Comparison of ENCODE assay signal across 8 cellular contexts in the genomic region with DNA sequence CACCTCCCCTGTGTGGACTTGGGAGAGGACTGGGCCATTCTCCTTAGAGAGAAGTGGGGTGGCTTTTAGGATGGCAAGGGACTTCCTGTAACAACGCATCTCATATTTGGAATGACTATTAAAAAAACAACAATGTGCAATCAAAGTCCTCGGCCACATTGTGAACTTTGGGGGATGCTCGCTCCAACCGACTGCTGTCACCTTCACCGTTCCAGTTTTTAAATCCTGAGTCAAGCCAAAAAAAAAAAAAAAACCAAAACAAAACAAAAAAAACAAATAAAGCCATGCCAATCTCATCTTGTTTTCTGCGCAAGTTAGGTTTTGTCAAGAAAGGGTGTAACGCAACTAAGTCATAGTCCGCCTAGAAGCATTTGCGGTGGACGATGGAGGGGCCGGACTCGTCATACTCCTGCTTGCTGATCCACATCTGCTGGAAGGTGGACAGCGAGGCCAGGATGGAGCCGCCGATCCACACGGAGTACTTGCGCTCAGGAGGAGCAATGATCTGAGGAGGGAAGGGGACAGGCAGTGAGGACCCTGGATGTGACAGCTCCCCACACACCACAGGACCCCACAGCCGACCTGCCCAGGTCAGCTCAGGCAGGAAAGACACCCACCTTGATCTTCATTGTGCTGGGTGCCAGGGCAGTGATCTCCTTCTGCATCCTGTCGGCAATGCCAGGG. TPM values are rescaled to one million over a fixed set of nuclear protein-coding genes. Genes with fewer than 3 reads are reported as not detected.
A peak's percentile ranks its signal among the peaks of the same experiment; 100 is the strongest.
DNase-seq lines count a peak whose midpoint lies in the region; ATAC-seq, FAIRE-seq and TF ChIP-seq lines count a peak whose summit lies in the region.
"Not testable (repeated sequence)": the region's sequence is repeated elsewhere in the genome, so short reads cannot be mapped to it uniquely, and the experiment has no call there.

No MANE protein-coding gene starts in this region.

- H3K4me2 ChIP-seq in A549 (peak overlapping the region; percentile 96), OCI-LY7 (ENCODE audit: low read length) (peak overlapping the region; percentile 87), skeletal muscle satellite cell (ENCODE audit: low read length) (peak overlapping the region; percentile 98)

- TF ChIP-seq RAD21 in A549 (conservative IDR thresholded peaks at IDR 0.05 in 1 of 2, IDR thresholded peaks at IDR 0.05 in 1 of 2) = not testable (repeated sequence)

- not testable (repeated sequence) for H3K9me3 ChIP-seq in A549; OCI-LY7 (ENCODE audit: low read length); cardiac muscle cell (ENCODE audit: low read depth); mononuclear cell (ENCODE audit: low read depth, low read length); skeletal muscle satellite cell (replicated peaks; ENCODE audit: low read length)

- not testable (repeated sequence) for TF ChIP-seq CTCF in A549 (IDR thresholded peaks at IDR 0.05); OCI-LY7 (conservative IDR thresholded peaks at IDR 0.05; ENCODE audit: low read length); cardiac muscle cell (IDR thresholded peaks at IDR 0.05; ENCODE audit: low read depth, low read length)

- TF ChIP-seq POLR2A in A549 (IDR thresholded peaks at IDR 0.05; ENCODE audit: low read length) = not testable (repeated sequence)
- peak; percentile 77 for TF ChIP-seq POLR2A in GM12892 (IDR thresholded peaks at IDR 0.05; ENCODE audit: low read depth, low read length)

- intact Hi-C loops in OCI-LY7 (cut with micrococcal nuclease; ENCODE audit: unreplicated experiment) = not testable (repeated sequence)

- TF ChIP-seq EP300 in A549 (IDR thresholded peaks at IDR 0.05) = not testable (repeated sequence)

- H3K9me2 ChIP-seq in OCI-LY7 (ENCODE audit: insufficient read depth, low read length) = not testable (repeated sequence)

- H3K4me1 Mint-ChIP-seq in central memory CD8-positive, alpha-beta T cell = peaks cover 58% of the 10 kb centered on the region

- H3K27ac Mint-ChIP-seq in central memory CD8-positive, alpha-beta T cell (ENCODE audit: low read depth) = peak overlapping the region; percentile 96

- not testable (repeated sequence) for H3K27me3 Mint-ChIP-seq in central memory CD8-positive, alpha-beta T cell

- 14% methylated on average over 19 of the region's 19 CpGs for WGBS in A549 (ENCODE audit: missing lambda C conversion rate)

- POLR2A ChIA-PET in A549 (lab: Yijun Ruan, JAX); OCI-LY7 (lab: Charles Lee): not testable (repeated sequence)

- TSS peak; percentile 97 for BruUV-seq in OCI-LY7 (replicated peaks; lab: Mats Ljungman, UMichigan)

- H3K36me3 ChIP-seq in OCI-LY7 (ENCODE audit: insufficient read depth, low read length) (peaks cover 66% of the 10 kb centered on the region), cardiac muscle cell (peaks cover 47% of the 10 kb centered on the region), skeletal muscle satellite cell (ENCODE audit: insufficient read depth, low read length) (peaks cover 52% of the 10 kb centered on the region)

- H3K27me3 ChIP-seq in cardiac muscle cell; mononuclear cell (ENCODE audit: insufficient read depth, low read length); skeletal muscle satellite cell (ENCODE audit: control insufficient read depth, insufficient read depth, low read length): not testable (repeated sequence)

- H3K9ac ChIP-seq in skeletal muscle satellite cell (ENCODE audit: low read depth, low read length) = peak overlapping the region; percentile 99

- H3K4me1 ChIP-seq in A549 = peaks cover 32% of the 10 kb centered on the region
- peaks cover 28% of the 10 kb centered on the region for H3K4me1 ChIP-seq in OCI-LY7 (ENCODE audit: insufficient read depth, low read length, poor library complexity, severe bottlenecking)
- H3K4me1 ChIP-seq in cardiac muscle cell (ENCODE audit: low read depth) = peaks cover 23% of the 10 kb centered on the region
- peaks cover 47% of the 10 kb centered on the region for H3K4me1 ChIP-seq in mononuclear cell (ENCODE audit: insufficient read depth, low read length)
- H3K4me1 ChIP-seq in skeletal muscle satellite cell (ENCODE audit: control insufficient read depth, insufficient read depth, low read length) = peaks cover 15% of the 10 kb centered on the region

- peaks cover 26% of the 10 kb centered on the region for H4K20me1 ChIP-seq in OCI-LY7 (ENCODE audit: insufficient read depth, low read length)

- H3K27ac ChIP-seq in A549 = peak overlapping the region; percentile 99 to 100
- peak overlapping the region; percentile 97 for H3K27ac ChIP-seq in OCI-LY7 (ENCODE audit: low read depth, low read length, poor library complexity, severe bottlenecking)
- peak overlapping the region; percentile 100 for H3K27ac ChIP-seq in cardiac muscle cell

- peak overlapping the region; percentile 99 for H3K4me3 Mint-ChIP-seq in central memory CD8-positive, alpha-beta T cell

- H3K79me2 ChIP-seq in OCI-LY7 (ENCODE audit: insufficient read depth, low read depth, low read length) = peaks cover 42% of the 10 kb centered on the region

- peaks cover 72% of the 10 kb centered on the region for H3K36me3 Mint-ChIP-seq in central memory CD8-positive, alpha-beta T cell (ENCODE audit: insufficient read depth)

- DNase-seq in A549 (ENCODE audit: low read depth in 1 of 2, low spot score in 1 of 2) (peak in 1 of 2 experiments; percentile 36), activated T-cell treated with anti-CD3 and anti-CD28 coated beads for 1 hour (ENCODE audit: low read depth) (peak; percentile 44), cardiac muscle cell (ENCODE audit: low read depth in 1 of 2, low spot score in 1 of 2) (peak; percentile 28 to 54)
- DNase-seq in GM12892 (ENCODE audit: insufficient read length); OCI-LY7 (ENCODE audit: low spot score); central memory CD8-positive, alpha-beta T cell (ENCODE audit: low spot score in 2 of 2): not testable (repeated sequence)

- H3K9me3 Mint-ChIP-seq in central memory CD8-positive, alpha-beta T cell = not testable (repeated sequence)

- H3K4me3 ChIP-seq in A549 (peak overlapping the region; percentile 89), OCI-LY7 (ENCODE audit: low read depth, low read length, poor library complexity, severe bottlenecking) (peak overlapping the region; percentile 78), cardiac muscle cell (peak overlapping the region; percentile 99), mononuclear cell (ENCODE audit: low read length) (peak overlapping the region; percentile 75), skeletal muscle satellite cell (ENCODE audit: low read length) (peak overlapping the region; percentile 91)

- CTCF ChIA-PET in A549 (lab: Yijun Ruan, JAX) = interaction anchor here (0.5 to 1.4 kb wide), 6 partner anchors 8 to 341 kb away, joined by 3 to 6 read pairs (median 4); no protein-coding TSS in a partner anchor
- CTCF ChIA-PET in OCI-LY7 (lab: Charles Lee; ENCODE audit: unreplicated experiment) = not testable (repeated sequence)

- ATAC-seq in A549; central memory CD8-positive, alpha-beta T cell (replicated peaks; ENCODE audit: extremely low read depth, poor library complexity, severe bottlenecking): not testable (repeated sequence)

- FAIRE-seq in A549 (lab: Jason Lieb, UNC); GM12892 (lab: Jason Lieb, UNC): not testable (repeated sequence)

- not testable (repeated sequence) for H2AFZ ChIP-seq in OCI-LY7 (ENCODE audit: low read length)

TF ChIP-seq in A549, 52 proteins besides CTCF, POLR2A, EP300 and RAD21:
- TF ChIP-seq, protein P1, sequence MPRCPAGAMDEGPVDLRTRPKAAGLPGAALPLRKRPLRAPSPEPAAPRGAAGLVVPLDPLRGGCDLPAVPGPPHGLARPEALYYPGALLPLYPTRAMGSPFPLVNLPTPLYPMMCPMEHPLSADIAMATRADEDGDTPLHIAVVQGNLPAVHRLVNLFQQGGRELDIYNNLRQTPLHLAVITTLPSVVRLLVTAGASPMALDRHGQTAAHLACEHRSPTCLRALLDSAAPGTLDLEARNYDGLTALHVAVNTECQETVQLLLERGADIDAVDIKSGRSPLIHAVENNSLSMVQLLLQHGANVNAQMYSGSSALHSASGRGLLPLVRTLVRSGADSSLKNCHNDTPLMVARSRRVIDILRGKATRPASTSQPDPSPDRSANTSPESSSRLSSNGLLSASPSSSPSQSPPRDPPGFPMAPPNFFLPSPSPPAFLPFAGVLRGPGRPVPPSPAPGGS (IDR thresholded peaks at IDR 0.05) = 0 out of 3 replicates have a peak, but pooled peaks have one; percentile 25

RNA-seq across cellular contexts. Expression of gene ACTB, which starts 2.9 kb away (rescaled TPM):
- 1,312 and 1,863 TPM in 2 replicates for polyA plus RNA-seq in A549 (2011; rRNA removed)
- 6,925 and 8,166 TPM in 2 replicates for polyA plus RNA-seq in A549 (2012; cell fraction: cytosol; rRNA removed)
- polyA plus RNA-seq in A549 (2012; cell fraction: nucleus; rRNA removed) = 8,032 and 13,648 TPM in 2 replicates
- polyA plus RNA-seq in A549 (2017; fragmentation: RNase III; extraction: RNeasy Plus Mini Kit Qiagen cat#74134 plus additional on column Dnase treatment) = 5,057 to 5,556 TPM (median 5,344 TPM) in 3 replicates
- 3,044 and 5,216 TPM in 2 replicates for polyA minus RNA-seq in A549 (2011; rRNA and poly(A)+ RNA removed)
- polyA plus RNA-seq in GM12892 (2012; ENCODE audit: missing spikeins) = 10,904 TPM
- total RNA-seq in OCI-LY7 (2014; rRNA removed; shearing (Covaris generic)) = 1,491 and 1,906 TPM in 2 replicates
- 3,189 and 3,571 TPM in 2 replicates for total RNA-seq in OCI-LY7 (2022)
- 2,248 and 2,483 TPM in 2 replicates for total RNA-seq in cardiac muscle cell
- polyA plus RNA-seq in cardiac muscle cell = 2,826 and 3,628 TPM in 2 replicates
- total RNA-seq in mononuclear cell = 3,708 TPM
- total RNA-seq in skeletal muscle satellite cell (2012; rRNA removed) = 4,092 and 6,835 TPM in 2 replicates

RNA-seq across cellular contexts. Expression of gene FBXL18, which starts 13.9 kb away (rescaled TPM):
- polyA plus RNA-seq in A549 (2011; rRNA removed) (5.2 and 5.8 TPM in 2 replicates), A549 (2017; fragmentation: RNase III; extraction: RNeasy Plus Mini Kit Qiagen cat#74134 plus additional on column Dnase treatment) (12.3 to 13.0 TPM (median 12.7 TPM) in 3 replicates), cardiac muscle cell (5.1 and 8.3 TPM in 2 replicates)
- 6.7 and 11.7 TPM in 2 replicates for polyA plus RNA-seq in A549 (2012; cell fraction: cytosol; rRNA removed)
- 21.0 and 33.1 TPM in 2 replicates for polyA plus RNA-seq in A549 (2012; cell fraction: nucleus; rRNA removed)
- 6.3 and 9.3 TPM in 2 replicates for polyA minus RNA-seq in A549 (2011; rRNA and poly(A)+ RNA removed)
- polyA plus RNA-seq in GM12892 (2012; ENCODE audit: missing spikeins) = 1.9 TPM
- 8.0 and 9.4 TPM in 2 replicates for total RNA-seq in OCI-LY7 (2014; rRNA removed; shearing (Covaris generic))
- total RNA-seq in OCI-LY7 (2022) (25.5 and 28.7 TPM in 2 replicates), cardiac muscle cell (10.0 and 11.4 TPM in 2 replicates), mononuclear cell (3.6 TPM)
- 9.8 and 10.1 TPM in 2 replicates for total RNA-seq in skeletal muscle satellite cell (2012; rRNA removed)
